In genomic region chr1:120558303-120559060, GRCh38 we compare ENCODE assay signal across 8 cellular contexts.
A peak's percentile ranks its signal among the peaks of the same experiment; 100 is the strongest.
DNase-seq lines count a peak whose midpoint lies in the region; ATAC-seq and TF ChIP-seq lines count a peak whose summit lies in the region.
"Not testable (repeated sequence)": the region's sequence is repeated elsewhere in the genome, so short reads cannot be mapped to it uniquely, and the experiment has no call there.

No MANE protein-coding gene starts in this region.

- H3K27ac Mint-ChIP-seq in activated B cell treated with CpG ODN at 0.5 μM for 24 hours, result peak overlapping the region; percentile 74

- not testable (repeated sequence) for H3K9me3 ChIP-seq in iPS-15b (ENCODE audit: control insufficient read depth, insufficient read depth, low read length); vagina

- H3K27ac ChIP-seq in brain microvascular endothelial cell (peak overlapping the region; percentile 75), vagina (peak overlapping the region; percentile 63)

- ATAC-seq in GM18870 (IDR thresholded peaks at IDR 0.05; ENCODE audit: unreplicated experiment) (peak; percentile 81), HG03060 (IDR thresholded peaks at IDR 0.05; ENCODE audit: low read depth, unreplicated experiment) (peak; percentile 70), activated B cell treated with CpG ODN at 0.5 μM for 24 hours (ENCODE audit: low read depth) (peak; percentile 85)

- H3K36me3 ChIP-seq in brain microvascular endothelial cell (replicated peaks); iPS-15b (ENCODE audit: control insufficient read depth, insufficient read depth, low read length); vagina: not testable (repeated sequence)

- H3K27me3 Mint-ChIP-seq in activated B cell treated with CpG ODN at 0.5 μM for 24 hours, result not testable (repeated sequence)

- H3K36me3 Mint-ChIP-seq in activated B cell treated with CpG ODN at 0.5 μM for 24 hours (ENCODE audit: low read depth), result not testable (repeated sequence)

- POLR2A ChIA-PET in activated B cell treated with CpG ODN at 0.5 μM for 24 hours (lab: Charles Lee), result not testable (repeated sequence)

- peak overlapping the region; percentile 65 for H3K4me3 ChIP-seq in brain microvascular endothelial cell (ENCODE audit: low read depth, low read length)
- H3K4me3 ChIP-seq in iPS-15b (ENCODE audit: low read depth, low read length), result peak overlapping the region; percentile 52
- H3K4me3 ChIP-seq in retinal pigment epithelial cell (ENCODE audit: low read length), result peak overlapping the region; percentile 59
- H3K4me3 ChIP-seq in vagina, result peak overlapping the region; percentile 44 to 51

- not testable (repeated sequence) for H3K4me1 Mint-ChIP-seq in activated B cell treated with CpG ODN at 0.5 μM for 24 hours

- not testable (repeated sequence) for H3K4me1 ChIP-seq in iPS-15b (ENCODE audit: control insufficient read depth, insufficient read depth, low read length); vagina

- not testable (repeated sequence) for H3K9me3 Mint-ChIP-seq in activated B cell treated with CpG ODN at 0.5 μM for 24 hours

- DNase-seq in NCI-H2107 treated with DMSO at 0.1 percent for 48 hours (lab: John Stamatoyannopoulos, UW; ENCODE audit: unreplicated experiment), result peak; percentile 12
- DNase-seq in activated B cell treated with CpG ODN at 0.5 μM for 24 hours, result peak; percentile 55
- DNase-seq in brain microvascular endothelial cell, result peak; percentile 59
- peak; percentile 21 for DNase-seq in retinal pigment epithelial cell (ENCODE audit: low read depth)
- peak in 1 of 2 donors; percentile 86 for DNase-seq in vagina (ENCODE audit: extremely low spot score in 2 of 2)

- H3K27me3 ChIP-seq in brain microvascular endothelial cell (replicated peaks); iPS-15b (ENCODE audit: control insufficient read depth, insufficient read depth, low read length); vagina: not testable (repeated sequence)

- intact Hi-C loops in activated B cell treated with CpG ODN at 0.5 μM for 24 hours (cut with micrococcal nuclease); vagina (cut with DNase I): not testable (repeated sequence)

- not testable (repeated sequence) for TF ChIP-seq CTCF in activated B cell treated with CpG ODN at 0.5 μM for 24 hours (IDR thresholded peaks at IDR 0.05); brain microvascular endothelial cell (IDR thresholded peaks at IDR 0.05; ENCODE audit: low read depth, low read length, missing control alignments); retinal pigment epithelial cell (conservative IDR thresholded peaks at IDR 0.05; ENCODE audit: low read depth, low read length); vagina (IDR thresholded peaks at IDR 0.05)

- not testable (repeated sequence) for TF ChIP-seq POLR2A in vagina (IDR thresholded peaks at IDR 0.05)

- CTCF ChIA-PET in activated B cell treated with CpG ODN at 0.5 μM for 24 hours (lab: Charles Lee), result not testable (repeated sequence)

- peak overlapping the region; percentile 88 for H3K4me3 Mint-ChIP-seq in activated B cell treated with CpG ODN at 0.5 μM for 24 hours

- H3K9ac ChIP-seq in iPS-15b (ENCODE audit: low read depth, low read length), result not testable (repeated sequence)

- in situ Hi-C loops in brain microvascular endothelial cell (cut with HindIII; ENCODE audit: low pct_ligation_motif_present, low sequenced_read_pairs), result not testable (repeated sequence)
